17 cellular contexts compared by ENCODE assay signal in genomic region chr17:58605986-58606385, GRCh38.
DNase-seq lines count a peak whose midpoint lies in the region; ATAC-seq lines count a peak whose summit lies in the region.
"Had no signal": no experiment of that assay in that cellular context is flagged by ENCODE, and none has a peak within 500 bp of the region (broad histone marks: within the 10 kb centered on the region; RNA-seq: fewer than 3 reads in every experiment).

No MANE protein-coding gene starts in this region.

- H3K4me2 ChIP-seq in trophoblast cell (ENCODE audit: low read length), result no peak overlapping the region

- no peak overlapping the region for H3K4me3 ChIP-seq in trophoblast cell (ENCODE audit: low read depth, low read length)
- H3K4me3 ChIP-seq in effector memory CD4-positive, alpha-beta T cell (ENCODE audit: insufficient read depth, low read depth, low read length, poor library complexity, severe bottlenecking), result no peak overlapping the region

- intact Hi-C loops in dendritic cell treated with granulocyte-macrophage colony-stimulating factor and Interleukin-4, amounts not matched to agents 40 ng/mL and 50 ng/mL, for 4 days (cut with micrococcal nuclease), result no loop called here

- no peaks in the 10 kb centered on the region for H3K36me3 ChIP-seq in trophoblast cell (ENCODE audit: control insufficient read depth in 1 of 2, insufficient read depth in 2 of 2, low read length in 2 of 2)
- no peaks in the 10 kb centered on the region for H3K36me3 ChIP-seq in effector memory CD4-positive, alpha-beta T cell (ENCODE audit: control insufficient read depth, insufficient read depth, low read length)

- H3K36me3 Mint-ChIP-seq in dendritic cell treated with granulocyte-macrophage colony-stimulating factor and Interleukin-4, amounts not matched to agents 40 ng/mL and 50 ng/mL, for 4 days (ENCODE audit: low read depth), result no peaks in the 10 kb centered on the region
- H3K36me3 Mint-ChIP-seq: CD4-positive, alpha-beta memory T cell had no signal

- H3K27ac ChIP-seq in trophoblast cell (ENCODE audit: low read depth, low read length), result no peak overlapping the region
- H3K27ac ChIP-seq in effector memory CD4-positive, alpha-beta T cell (ENCODE audit: insufficient read depth, low read length, poor library complexity, severe bottlenecking), result no peak overlapping the region

- H3K79me2 ChIP-seq in trophoblast cell (ENCODE audit: control insufficient read depth, insufficient read depth, low read length, poor library complexity), result no peaks in the 10 kb centered on the region

- H3K9me3 Mint-ChIP-seq in dendritic cell treated with granulocyte-macrophage colony-stimulating factor and Interleukin-4, amounts not matched to agents 40 ng/mL and 50 ng/mL, for 4 days, result no peaks in the 10 kb centered on the region
- H3K9me3 Mint-ChIP-seq: CD4-positive, alpha-beta memory T cell; HFFc6 had no signal

- no peak overlapping the region for H3K14ac ChIP-seq in trophoblast cell (ENCODE audit: low read length)

- no peak overlapping the region for H2BK5ac ChIP-seq in trophoblast cell (ENCODE audit: low read depth, low read length, poor library complexity)

- H3K4me1 Mint-ChIP-seq in dendritic cell treated with granulocyte-macrophage colony-stimulating factor and Interleukin-4, amounts not matched to agents 40 ng/mL and 50 ng/mL, for 4 days (ENCODE audit: low read depth), result peaks cover 36% of the 10 kb centered on the region
- H3K4me1 Mint-ChIP-seq: B cell; CD4-positive, alpha-beta memory T cell had no signal

- no peak overlapping the region for H2BK12ac ChIP-seq in trophoblast cell (ENCODE audit: low read length)

- H3K4me3 Mint-ChIP-seq in dendritic cell treated with granulocyte-macrophage colony-stimulating factor and Interleukin-4, amounts not matched to agents 40 ng/mL and 50 ng/mL, for 4 days, result no peak overlapping the region
- H3K4me3 Mint-ChIP-seq: B cell; CD4-positive, alpha-beta memory T cell; HFFc6 had no signal

- H3K4ac ChIP-seq in trophoblast cell (ENCODE audit: low read depth, low read length), result no peak overlapping the region

- no peak overlapping the region for H4K91ac ChIP-seq in trophoblast cell (ENCODE audit: low read depth, low read length)

- peak overlapping the region; percentile 83 for H3K27ac Mint-ChIP-seq in dendritic cell treated with granulocyte-macrophage colony-stimulating factor and Interleukin-4, amounts not matched to agents 40 ng/mL and 50 ng/mL, for 4 days
- H3K27ac Mint-ChIP-seq: B cell, HFFc6 had no signal

- ATAC-seq in HG03139 (IDR thresholded peaks at IDR 0.05; ENCODE audit: unreplicated experiment), result no peak

- no peak overlapping the region for H3K23ac ChIP-seq in trophoblast cell (ENCODE audit: low read length)

- H2BK120ac ChIP-seq in trophoblast cell (ENCODE audit: insufficient read depth, low read length, poor library complexity), result no peak overlapping the region

- H4K8ac ChIP-seq in trophoblast cell (ENCODE audit: low read depth, low read length), result no peak overlapping the region

- H3K9ac ChIP-seq in trophoblast cell (ENCODE audit: low read length), result no peak overlapping the region

- H3K27me3 ChIP-seq in trophoblast cell (ENCODE audit: insufficient read depth, low read length), result no peaks in the 10 kb centered on the region
- H3K27me3 ChIP-seq in effector memory CD4-positive, alpha-beta T cell (replicated peaks; ENCODE audit: control insufficient read depth, insufficient read depth, low read length, poor library complexity, severe bottlenecking), result no peaks in the 10 kb centered on the region

- no peaks in the 10 kb centered on the region for H3K9me3 ChIP-seq in trophoblast cell (ENCODE audit: insufficient read depth, low read depth, low read length)
- no peaks in the 10 kb centered on the region for H3K9me3 ChIP-seq in effector memory CD4-positive, alpha-beta T cell (ENCODE audit: control insufficient read depth, low read length)

- no peak overlapping the region for H2AFZ ChIP-seq in trophoblast cell (ENCODE audit: insufficient read depth, low read length, poor library complexity)

- WGBS in trophoblast cell (ENCODE audit: extremely low coverage, insufficient coverage, insufficient read length), result no CpG with 5 or more reads among the region's 2 CpGs

- peak; percentile 28 for DNase-seq in CD1c-positive myeloid dendritic cell (ENCODE audit: extremely low spot score)
- peak; percentile 90 for DNase-seq in NCI-H524 treated with DMSO at 0.1 percent for 48 hours (lab: John Stamatoyannopoulos, UW)
- peak; percentile 57 to 71 for DNase-seq in trophoblast cell
- no peak for DNase-seq in SIG-M5 (lab: John Stamatoyannopoulos, UW)
- no peak for DNase-seq in effector memory CD4-positive, alpha-beta T cell
- no peak for DNase-seq in NCI-H1417 treated with DMSO at 0.1 percent for 48 hours (lab: John Stamatoyannopoulos, UW)
- DNase-seq: ACHN; C1 segment of cervical spinal cord; CD4-positive, alpha-beta memory T cell; DMS153; DMS79 treated with DMSO at 0.1 percent for 48 hours; EL; HCEC 1CT; HFFc6 had no signal

- H3K79me1 ChIP-seq in trophoblast cell (ENCODE audit: low read length), result no peaks in the 10 kb centered on the region

- no peak overlapping the region for H2AK5ac ChIP-seq in trophoblast cell (ENCODE audit: low read length)

- no peak overlapping the region for H4K12ac ChIP-seq in trophoblast cell (ENCODE audit: low read depth, low read length)

- no peaks in the 10 kb centered on the region for H3K4me1 ChIP-seq in trophoblast cell (ENCODE audit: control insufficient read depth in 1 of 2, insufficient read depth in 2 of 2, low read length in 2 of 2)
- H3K4me1 ChIP-seq in effector memory CD4-positive, alpha-beta T cell (ENCODE audit: control insufficient read depth, insufficient read depth, low read length, poor library complexity, severe bottlenecking), result no peaks in the 10 kb centered on the region

- peaks cover 3% of the 10 kb centered on the region for H3K27me3 Mint-ChIP-seq in dendritic cell treated with granulocyte-macrophage colony-stimulating factor and Interleukin-4, amounts not matched to agents 40 ng/mL and 50 ng/mL, for 4 days
- H3K27me3 Mint-ChIP-seq: B cell; CD4-positive, alpha-beta memory T cell had no signal

- H3K18ac ChIP-seq in trophoblast cell (ENCODE audit: low read length), result no peak overlapping the region

Comparison
In these comparisons a context has a peak if more than half of its experiments do, and no peak if none do; other contexts are left out.
1. DNase-seq: peak in CD1c-positive myeloid dendritic cell (single experiment), NCI-H524 treated with DMSO at 0.1 percent for 48 hours (single experiment) and trophoblast cell (2 of 2); none in SIG-M5 (single experiment), effector memory CD4-positive, alpha-beta T cell (0 of 3) and NCI-H1417 treated with DMSO at 0.1 percent for 48 hours (single experiment).